ENCODE assay signal across 1 cellular context in the genomic region with DNA sequence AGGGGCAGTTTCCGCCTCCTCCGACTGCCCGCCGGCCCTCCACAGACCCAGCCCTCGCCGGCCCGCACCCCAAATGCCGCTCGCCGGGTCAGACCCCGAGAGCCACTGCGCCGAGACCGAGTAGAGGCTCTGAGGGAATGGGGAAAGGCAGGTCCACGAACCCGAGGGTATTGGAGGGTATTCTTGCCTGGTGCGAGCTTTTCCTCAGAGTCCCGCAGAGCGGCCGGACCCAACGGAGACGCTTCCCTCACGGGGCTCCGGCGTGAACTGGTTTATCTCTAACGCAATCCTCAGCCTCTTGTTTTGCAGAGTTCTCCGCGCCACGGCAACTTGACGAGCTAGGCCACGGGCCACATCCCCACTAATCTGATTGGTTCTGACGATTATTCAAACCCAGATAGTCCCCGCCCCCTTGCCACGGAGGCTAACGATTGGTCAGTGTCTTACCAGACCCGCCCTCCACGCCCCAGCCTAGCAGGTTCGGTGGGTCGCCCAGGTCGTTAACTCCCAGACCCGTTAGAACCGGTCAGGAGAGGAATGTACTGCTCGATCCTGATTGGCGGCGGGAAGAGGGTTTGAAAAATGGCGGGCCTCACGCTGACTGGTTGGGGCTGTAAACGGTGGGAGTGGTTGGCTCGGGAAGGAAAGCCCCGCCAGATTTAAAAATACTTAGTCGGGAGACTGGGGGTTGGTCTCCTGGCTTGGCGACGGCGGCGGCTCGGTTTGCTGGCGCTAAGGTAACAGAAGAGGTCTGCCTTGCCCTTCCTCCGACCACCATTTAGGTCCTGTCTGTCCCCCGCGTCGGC.
TF ChIP-seq lines count a peak whose summit lies in the region.

A gene (minus strand): TSS at position 274 of the 806 bp plus-strand sequence. CDS start 709 bp downstream, outside the sequence.

TF ChIP-seq in GM12878, 131 proteins besides CTCF, POLR2A, EP300 and RAD21 (continued from another document and continues in another):
- TF ChIP-seq, protein P1, sequence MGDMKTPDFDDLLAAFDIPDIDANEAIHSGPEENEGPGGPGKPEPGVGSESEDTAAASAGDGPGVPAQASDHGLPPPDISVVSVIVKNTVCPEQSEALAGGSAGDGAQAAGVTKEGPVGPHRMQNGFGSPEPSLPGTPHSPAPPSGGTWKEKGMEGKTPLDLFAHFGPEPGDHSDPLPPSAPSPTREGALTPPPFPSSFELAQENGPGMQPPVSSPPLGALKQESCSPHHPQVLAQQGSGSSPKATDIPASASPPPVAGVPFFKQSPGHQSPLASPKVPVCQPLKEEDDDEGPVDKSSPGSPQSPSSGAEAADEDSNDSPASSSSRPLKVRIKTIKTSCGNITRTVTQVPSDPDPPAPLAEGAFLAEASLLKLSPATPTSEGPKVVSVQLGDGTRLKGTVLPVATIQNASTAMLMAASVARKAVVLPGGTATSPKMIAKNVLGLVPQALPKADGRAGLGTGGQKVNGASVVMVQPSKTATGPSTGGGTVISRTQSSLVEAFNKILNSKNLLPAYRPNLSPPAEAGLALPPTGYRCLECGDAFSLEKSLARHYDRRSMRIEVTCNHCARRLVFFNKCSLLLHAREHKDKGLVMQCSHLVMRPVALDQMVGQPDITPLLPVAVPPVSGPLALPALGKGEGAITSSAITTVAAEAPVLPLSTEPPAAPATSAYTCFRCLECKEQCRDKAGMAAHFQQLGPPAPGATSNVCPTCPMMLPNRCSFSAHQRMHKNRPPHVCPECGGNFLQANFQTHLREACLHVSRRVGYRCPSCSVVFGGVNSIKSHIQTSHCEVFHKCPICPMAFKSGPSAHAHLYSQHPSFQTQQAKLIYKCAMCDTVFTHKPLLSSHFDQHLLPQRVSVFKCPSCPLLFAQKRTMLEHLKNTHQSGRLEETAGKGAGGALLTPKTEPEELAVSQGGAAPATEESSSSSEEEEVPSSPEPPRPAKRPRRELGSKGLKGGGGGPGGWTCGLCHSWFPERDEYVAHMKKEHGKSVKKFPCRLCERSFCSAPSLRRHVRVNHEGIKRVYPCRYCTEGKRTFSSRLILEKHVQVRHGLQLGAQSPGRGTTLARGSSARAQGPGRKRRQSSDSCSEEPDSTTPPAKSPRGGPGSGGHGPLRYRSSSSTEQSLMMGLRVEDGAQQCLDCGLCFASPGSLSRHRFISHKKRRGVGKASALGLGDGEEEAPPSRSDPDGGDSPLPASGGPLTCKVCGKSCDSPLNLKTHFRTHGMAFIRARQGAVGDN (IDR thresholded peaks at IDR 0.05): peak; percentile 26; the same call in 1 of the 2 replicates
- TF ChIP-seq BMI1 (IDR thresholded peaks at IDR 0.05; ENCODE audit: borderline replicate concordance): no peak
- TF ChIP-seq ESRRA (IDR thresholded peaks at IDR 0.05; ENCODE audit: low read length): no peak
- TF ChIP-seq HCFC1 (IDR thresholded peaks at IDR 0.05; ENCODE audit: low read length): no peak; the same call in 1 of the 2 replicates
- no peak for TF ChIP-seq GABPA (IDR thresholded peaks at IDR 0.05; ENCODE audit: low read depth)
- TF ChIP-seq IKZF2 (IDR thresholded peaks at IDR 0.05): 0 out of 4 replicates have a peak, but pooled peaks of 1 of the 2 experiments have one; percentile 30
- TF ChIP-seq KLF5 (IDR thresholded peaks at IDR 0.05; ENCODE audit: partially characterized antibody): peak; percentile 42
- TF ChIP-seq, protein P2, sequence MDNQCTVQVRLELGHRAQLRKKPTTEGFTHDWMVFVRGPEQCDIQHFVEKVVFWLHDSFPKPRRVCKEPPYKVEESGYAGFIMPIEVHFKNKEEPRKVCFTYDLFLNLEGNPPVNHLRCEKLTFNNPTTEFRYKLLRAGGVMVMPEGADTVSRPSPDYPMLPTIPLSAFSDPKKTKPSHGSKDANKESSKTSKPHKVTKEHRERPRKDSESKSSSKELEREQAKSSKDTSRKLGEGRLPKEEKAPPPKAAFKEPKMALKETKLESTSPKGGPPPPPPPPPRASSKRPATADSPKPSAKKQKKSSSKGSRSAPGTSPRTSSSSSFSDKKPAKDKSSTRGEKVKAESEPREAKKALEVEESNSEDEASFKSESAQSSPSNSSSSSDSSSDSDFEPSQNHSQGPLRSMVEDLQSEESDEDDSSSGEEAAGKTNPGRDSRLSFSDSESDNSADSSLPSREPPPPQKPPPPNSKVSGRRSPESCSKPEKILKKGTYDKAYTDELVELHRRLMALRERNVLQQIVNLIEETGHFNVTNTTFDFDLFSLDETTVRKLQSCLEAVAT (IDR thresholded peaks at IDR 0.05): peak; percentile 81
- TF ChIP-seq, protein P3, sequence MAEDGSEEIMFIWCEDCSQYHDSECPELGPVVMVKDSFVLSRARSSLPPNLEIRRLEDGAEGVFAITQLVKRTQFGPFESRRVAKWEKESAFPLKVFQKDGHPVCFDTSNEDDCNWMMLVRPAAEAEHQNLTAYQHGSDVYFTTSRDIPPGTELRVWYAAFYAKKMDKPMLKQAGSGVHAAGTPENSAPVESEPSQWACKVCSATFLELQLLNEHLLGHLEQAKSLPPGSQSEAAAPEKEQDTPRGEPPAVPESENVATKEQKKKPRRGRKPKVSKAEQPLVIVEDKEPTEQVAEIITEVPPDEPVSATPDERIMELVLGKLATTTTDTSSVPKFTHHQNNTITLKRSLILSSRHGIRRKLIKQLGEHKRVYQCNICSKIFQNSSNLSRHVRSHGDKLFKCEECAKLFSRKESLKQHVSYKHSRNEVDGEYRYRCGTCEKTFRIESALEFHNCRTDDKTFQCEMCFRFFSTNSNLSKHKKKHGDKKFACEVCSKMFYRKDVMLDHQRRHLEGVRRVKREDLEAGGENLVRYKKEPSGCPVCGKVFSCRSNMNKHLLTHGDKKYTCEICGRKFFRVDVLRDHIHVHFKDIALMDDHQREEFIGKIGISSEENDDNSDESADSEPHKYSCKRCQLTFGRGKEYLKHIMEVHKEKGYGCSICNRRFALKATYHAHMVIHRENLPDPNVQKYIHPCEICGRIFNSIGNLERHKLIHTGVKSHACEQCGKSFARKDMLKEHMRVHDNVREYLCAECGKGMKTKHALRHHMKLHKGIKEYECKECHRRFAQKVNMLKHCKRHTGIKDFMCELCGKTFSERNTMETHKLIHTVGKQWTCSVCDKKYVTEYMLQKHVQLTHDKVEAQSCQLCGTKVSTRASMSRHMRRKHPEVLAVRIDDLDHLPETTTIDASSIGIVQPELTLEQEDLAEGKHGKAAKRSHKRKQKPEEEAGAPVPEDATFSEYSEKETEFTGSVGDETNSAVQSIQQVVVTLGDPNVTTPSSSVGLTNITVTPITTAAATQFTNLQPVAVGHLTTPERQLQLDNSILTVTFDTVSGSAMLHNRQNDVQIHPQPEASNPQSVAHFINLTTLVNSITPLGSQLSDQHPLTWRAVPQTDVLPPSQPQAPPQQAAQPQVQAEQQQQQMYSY (CRISPR knock-in tag; IDR thresholded peaks at IDR 0.05): no peak
- no peak for TF ChIP-seq NR2C2 (IDR thresholded peaks at IDR 0.05; ENCODE audit: borderline replicate concordance, control insufficient read depth, insufficient read length, low read depth)
- TF ChIP-seq ZNF207 (IDR thresholded peaks at IDR 0.05; ENCODE audit: borderline replicate concordance): no peak
- no peak for TF ChIP-seq PAX5 (IDR thresholded peaks at IDR 0.05; ENCODE audit: borderline replicate concordance, low read depth, low read length)
- no peak for TF ChIP-seq ZZZ3 (IDR thresholded peaks at IDR 0.05; ENCODE audit: control insufficient read depth, insufficient read length, low read depth)
- TF ChIP-seq TAF1 (IDR thresholded peaks at IDR 0.05; ENCODE audit: borderline replicate concordance, low read depth, low read length): peak; percentile 96
- peak; percentile 99 for TF ChIP-seq POLR2AphosphoS5 (IDR thresholded peaks at IDR 0.05; ENCODE audit: low read length)
- TF ChIP-seq, protein P4, sequence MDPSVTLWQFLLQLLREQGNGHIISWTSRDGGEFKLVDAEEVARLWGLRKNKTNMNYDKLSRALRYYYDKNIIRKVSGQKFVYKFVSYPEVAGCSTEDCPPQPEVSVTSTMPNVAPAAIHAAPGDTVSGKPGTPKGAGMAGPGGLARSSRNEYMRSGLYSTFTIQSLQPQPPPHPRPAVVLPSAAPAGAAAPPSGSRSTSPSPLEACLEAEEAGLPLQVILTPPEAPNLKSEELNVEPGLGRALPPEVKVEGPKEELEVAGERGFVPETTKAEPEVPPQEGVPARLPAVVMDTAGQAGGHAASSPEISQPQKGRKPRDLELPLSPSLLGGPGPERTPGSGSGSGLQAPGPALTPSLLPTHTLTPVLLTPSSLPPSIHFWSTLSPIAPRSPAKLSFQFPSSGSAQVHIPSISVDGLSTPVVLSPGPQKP (IDR thresholded peaks at IDR 0.05; ENCODE audit: low read depth, low read length): peak; percentile 47; the same call in 1 of the 2 replicates
- no peak for TF ChIP-seq CBX3 (IDR thresholded peaks at IDR 0.05; ENCODE audit: borderline replicate concordance, low read depth)
- TF ChIP-seq EZH2 (IDR thresholded peaks at IDR 0.05; ENCODE audit: borderline replicate concordance, control insufficient read depth, low read depth, low read length): no peak
- TF ChIP-seq EGR1 (IDR thresholded peaks at IDR 0.05; ENCODE audit: borderline replicate concordance in 1 of 2, low read depth in 2 of 2, low read length in 2 of 2): 0 out of 3 replicates have a peak, but pooled peaks of 1 of the 2 experiments have one; percentile 34
- no peak for TF ChIP-seq STAT3 (IDR thresholded peaks at IDR 0.05; ENCODE audit: low read depth, low read length)
- TF ChIP-seq POU2F2 (IDR thresholded peaks at IDR 0.05; ENCODE audit: borderline replicate concordance, low read depth, low read length): peak; percentile 95
- no peak for TF ChIP-seq ETV6 (conservative IDR thresholded peaks at IDR 0.05 in 1 of 2, IDR thresholded peaks at IDR 0.05 in 1 of 2; ENCODE audit: borderline replicate concordance in 1 of 2, low read depth in 1 of 2)
- no peak for TF ChIP-seq JUNB (IDR thresholded peaks at IDR 0.05)
- TF ChIP-seq, protein P5, sequence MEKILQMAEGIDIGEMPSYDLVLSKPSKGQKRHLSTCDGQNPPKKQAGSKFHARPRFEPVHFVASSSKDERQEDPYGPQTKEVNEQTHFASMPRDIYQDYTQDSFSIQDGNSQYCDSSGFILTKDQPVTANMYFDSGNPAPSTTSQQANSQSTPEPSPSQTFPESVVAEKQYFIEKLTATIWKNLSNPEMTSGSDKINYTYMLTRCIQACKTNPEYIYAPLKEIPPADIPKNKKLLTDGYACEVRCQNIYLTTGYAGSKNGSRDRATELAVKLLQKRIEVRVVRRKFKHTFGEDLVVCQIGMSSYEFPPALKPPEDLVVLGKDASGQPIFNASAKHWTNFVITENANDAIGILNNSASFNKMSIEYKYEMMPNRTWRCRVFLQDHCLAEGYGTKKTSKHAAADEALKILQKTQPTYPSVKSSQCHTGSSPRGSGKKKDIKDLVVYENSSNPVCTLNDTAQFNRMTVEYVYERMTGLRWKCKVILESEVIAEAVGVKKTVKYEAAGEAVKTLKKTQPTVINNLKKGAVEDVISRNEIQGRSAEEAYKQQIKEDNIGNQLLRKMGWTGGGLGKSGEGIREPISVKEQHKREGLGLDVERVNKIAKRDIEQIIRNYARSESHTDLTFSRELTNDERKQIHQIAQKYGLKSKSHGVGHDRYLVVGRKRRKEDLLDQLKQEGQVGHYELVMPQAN (conservative IDR thresholded peaks at IDR 0.05): peak; percentile 100
- TF ChIP-seq, protein P6, sequence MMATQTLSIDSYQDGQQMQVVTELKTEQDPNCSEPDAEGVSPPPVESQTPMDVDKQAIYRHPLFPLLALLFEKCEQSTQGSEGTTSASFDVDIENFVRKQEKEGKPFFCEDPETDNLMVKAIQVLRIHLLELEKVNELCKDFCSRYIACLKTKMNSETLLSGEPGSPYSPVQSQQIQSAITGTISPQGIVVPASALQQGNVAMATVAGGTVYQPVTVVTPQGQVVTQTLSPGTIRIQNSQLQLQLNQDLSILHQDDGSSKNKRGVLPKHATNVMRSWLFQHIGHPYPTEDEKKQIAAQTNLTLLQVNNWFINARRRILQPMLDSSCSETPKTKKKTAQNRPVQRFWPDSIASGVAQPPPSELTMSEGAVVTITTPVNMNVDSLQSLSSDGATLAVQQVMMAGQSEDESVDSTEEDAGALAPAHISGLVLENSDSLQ (IDR thresholded peaks at IDR 0.05): peak; percentile 82
- peak; percentile 17 for TF ChIP-seq GATAD2B (conservative IDR thresholded peaks at IDR 0.05; ENCODE audit: low read depth)
- no peak for TF ChIP-seq RELA (IDR thresholded peaks at IDR 0.05; ENCODE audit: borderline replicate concordance, partially characterized antibody)
- TF ChIP-seq, protein P7, sequence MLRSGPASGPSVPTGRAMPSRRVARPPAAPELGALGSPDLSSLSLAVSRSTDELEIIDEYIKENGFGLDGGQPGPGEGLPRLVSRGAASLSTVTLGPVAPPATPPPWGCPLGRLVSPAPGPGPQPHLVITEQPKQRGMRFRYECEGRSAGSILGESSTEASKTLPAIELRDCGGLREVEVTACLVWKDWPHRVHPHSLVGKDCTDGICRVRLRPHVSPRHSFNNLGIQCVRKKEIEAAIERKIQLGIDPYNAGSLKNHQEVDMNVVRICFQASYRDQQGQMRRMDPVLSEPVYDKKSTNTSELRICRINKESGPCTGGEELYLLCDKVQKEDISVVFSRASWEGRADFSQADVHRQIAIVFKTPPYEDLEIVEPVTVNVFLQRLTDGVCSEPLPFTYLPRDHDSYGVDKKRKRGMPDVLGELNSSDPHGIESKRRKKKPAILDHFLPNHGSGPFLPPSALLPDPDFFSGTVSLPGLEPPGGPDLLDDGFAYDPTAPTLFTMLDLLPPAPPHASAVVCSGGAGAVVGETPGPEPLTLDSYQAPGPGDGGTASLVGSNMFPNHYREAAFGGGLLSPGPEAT (IDR thresholded peaks at IDR 0.05; ENCODE audit: low read depth): no peak
- no peak for TF ChIP-seq NFIC (IDR thresholded peaks at IDR 0.05; ENCODE audit: low read depth, low read length)
- TF ChIP-seq EED (IDR thresholded peaks at IDR 0.05; ENCODE audit: low read depth): no peak
- TF ChIP-seq RUNX3 (IDR thresholded peaks at IDR 0.05; ENCODE audit: low read length): no peak; the same call in 1 of the 2 replicates
- peak; percentile 87 for TF ChIP-seq CREB1 (IDR thresholded peaks at IDR 0.05; ENCODE audit: low read depth)
- peak; percentile 60; the same call in 1 of the 2 replicates for TF ChIP-seq CBFB (IDR thresholded peaks at IDR 0.05; ENCODE audit: low read depth)
- peak; percentile 71 for TF ChIP-seq BACH1 (IDR thresholded peaks at IDR 0.05; ENCODE audit: borderline replicate concordance)
